6 cellular contexts compared by ENCODE assay signal in the genomic region with DNA sequence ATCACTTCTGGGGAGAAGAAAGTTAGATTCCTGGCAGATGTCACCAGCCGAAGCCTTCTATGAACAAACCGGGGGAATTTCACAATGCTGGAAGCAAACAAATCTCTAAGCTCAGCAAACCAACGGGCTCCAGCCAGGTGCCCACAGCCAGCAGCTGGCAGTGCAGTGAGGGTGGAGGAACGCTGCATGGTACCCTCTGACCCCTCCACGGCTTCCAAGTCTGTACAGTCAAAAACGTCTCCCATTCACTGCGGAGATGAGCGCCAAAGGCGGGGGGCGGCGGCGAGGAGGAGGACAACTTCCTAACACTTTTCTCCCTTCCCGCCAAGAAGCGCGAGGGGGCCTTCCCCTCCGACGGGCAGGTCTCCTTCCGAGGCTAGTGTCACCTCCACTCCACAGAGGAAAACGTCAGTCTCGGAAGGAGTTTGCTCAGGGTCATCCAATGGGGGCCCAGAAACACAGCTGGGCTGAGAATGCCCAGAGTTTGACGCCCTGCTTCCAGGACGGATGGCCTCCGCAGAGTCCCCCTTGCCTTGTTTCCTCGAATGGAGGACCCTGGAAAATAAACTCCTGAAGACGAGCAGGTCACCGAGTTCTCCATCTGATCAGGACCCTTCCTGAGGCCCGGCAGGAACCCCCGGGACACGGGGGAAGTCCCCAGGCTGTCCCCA. TPM values are rescaled to one million over a fixed set of nuclear protein-coding genes. Genes with fewer than 3 reads are reported as not detected.
DNase-seq lines count a peak whose midpoint lies in the region; ATAC-seq and TF ChIP-seq lines count a peak whose summit lies in the region.

No MANE protein-coding gene starts in this region.

- H3K27ac ChIP-seq in ovary, result peak overlapping the region in 1 of 2 donors; percentile 64

- no peak for TF ChIP-seq CTCF in CD14-positive monocyte (IDR thresholded peaks at IDR 0.05)
- no peak for TF ChIP-seq CTCF in choroid plexus epithelial cell (conservative IDR thresholded peaks at IDR 0.05; ENCODE audit: low read depth, low read length)
- TF ChIP-seq CTCF in ovary (IDR thresholded peaks at IDR 0.05), result no peak

- no peaks in the 10 kb centered on the region for H3K27me3 ChIP-seq in ovary

- no peak for ATAC-seq in HG02759 (IDR thresholded peaks at IDR 0.05; ENCODE audit: unreplicated experiment)

- TF ChIP-seq RAD21 in Ishikawa (IDR thresholded peaks at IDR 0.05; ENCODE audit: low read depth), result no peak

- H3K9me3 Mint-ChIP-seq in CD14-positive monocyte, result peaks cover 0 to 2% (median 0%) of the 10 kb centered on the region in 7 donors

- peak overlapping the region; percentile 72 for H3K4me3 ChIP-seq in choroid plexus epithelial cell (ENCODE audit: low read depth, low read length)
- H3K4me3 ChIP-seq in ovary, result peak overlapping the region; percentile 68

- H3K9me3 ChIP-seq in ovary, result no peaks in the 10 kb centered on the region

- peak overlapping the region; percentile 81 to 89 for H3K4me3 Mint-ChIP-seq in CD14-positive monocyte

- H3K36me3 Mint-ChIP-seq in CD14-positive monocyte, result peaks cover 4 to 8% of the 10 kb centered on the region in 2 donors

- H3K4me1 Mint-ChIP-seq in CD14-positive monocyte, result peaks cover 50% of the 10 kb centered on the region

- DNase-seq in CD14-positive monocyte (ENCODE audit: low spot score) (no peak), choroid plexus epithelial cell (ENCODE audit: low read depth) (peak; percentile 57), ovary (peak in 2 of 5 donors; percentile 46 to 50), medulla oblongata (ENCODE audit: extremely low spot score) (no peak)

- TF ChIP-seq POLR2A in ovary (IDR thresholded peaks at IDR 0.05), result no peak

- TF ChIP-seq EP300 in Ishikawa (IDR thresholded peaks at IDR 0.05; ENCODE audit: borderline replicate concordance) (no peak), ovary (IDR thresholded peaks at IDR 0.05) (no peak)

- H3K4me1 ChIP-seq in ovary (ENCODE audit: insufficient read depth), result peaks cover 26% of the 10 kb centered on the region

- intact Hi-C loops in CD14-positive monocyte (cut with micrococcal nuclease), result loop anchor here (5.0 to 10.0 kb wide), 4 partner anchors 39 to 246 kb away; a partner anchor contains a TSS
- intact Hi-C loops in ovary (cut with DNase I), result no loop called here

- 3 to 5% (median 4%) methylated on average over 28 to 29 of the region's 29 CpGs for WGBS in ovary, 3 donors

- peaks cover 0 to 1% (median 0%) of the 10 kb centered on the region in 3 donors for H3K27me3 Mint-ChIP-seq in CD14-positive monocyte (ENCODE audit: low read depth in 3 of 3)

- H3K27ac Mint-ChIP-seq in CD14-positive monocyte, result peak overlapping the region; percentile 72 to 91 (median 85)

- no peaks in the 10 kb centered on the region for H3K36me3 ChIP-seq in ovary

TF ChIP-seq in Ishikawa, 13 proteins besides CTCF, POLR2A, EP300 and RAD21:
- TF ChIP-seq, protein P1, sequence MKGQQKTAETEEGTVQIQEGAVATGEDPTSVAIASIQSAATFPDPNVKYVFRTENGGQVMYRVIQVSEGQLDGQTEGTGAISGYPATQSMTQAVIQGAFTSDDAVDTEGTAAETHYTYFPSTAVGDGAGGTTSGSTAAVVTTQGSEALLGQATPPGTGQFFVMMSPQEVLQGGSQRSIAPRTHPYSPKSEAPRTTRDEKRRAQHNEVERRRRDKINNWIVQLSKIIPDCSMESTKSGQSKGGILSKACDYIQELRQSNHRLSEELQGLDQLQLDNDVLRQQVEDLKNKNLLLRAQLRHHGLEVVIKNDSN (IDR thresholded peaks at IDR 0.05), result no peak
- TF ChIP-seq, protein P2, sequence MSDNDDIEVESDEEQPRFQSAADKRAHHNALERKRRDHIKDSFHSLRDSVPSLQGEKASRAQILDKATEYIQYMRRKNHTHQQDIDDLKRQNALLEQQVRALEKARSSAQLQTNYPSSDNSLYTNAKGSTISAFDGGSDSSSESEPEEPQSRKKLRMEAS (IDR thresholded peaks at IDR 0.05), result peak; percentile 67

RNA-seq across cellular contexts. Expression of a gene that starts 0.9 kb away (rescaled TPM):
- polyA plus RNA-seq in CD14-positive monocyte (1 to 10 TPM; 1.4 to 1.5 TPM), ovary (10 to 100 TPM in 1 of 2 donors, under 1 TPM in 1; 0.95 to 26.7 TPM)
- total RNA-seq in ovary, result 10 to 100 TPM; 25.8 to 44.5 (median 30.3) TPM

RNA-seq across cellular contexts. Expression of a gene that starts 10.8 kb away (rescaled TPM):
- not detected for polyA plus RNA-seq in CD14-positive monocyte
- total RNA-seq in ovary, result 1 to 10 TPM in 1 of 7 donors, under 1 TPM in 2, not detected in 4; 0.46 to 1.1 (median 0.78) TPM
- under 1 TPM in 1 of 2 donors, not detected in 1; 0.17 TPM for polyA plus RNA-seq in ovary

RNA-seq across cellular contexts. Expression of a gene that starts 17.9 kb away (rescaled TPM):
- polyA plus RNA-seq in CD14-positive monocyte (under 1 TPM; 0.66 to 0.78 TPM), ovary (100 to 1,000 TPM in 1 of 2 donors, 1 to 10 TPM in 1; 6.3 to 101 TPM)
- total RNA-seq in ovary, result 100 to 1,000 TPM in 1 of 7 donors, 10 to 100 TPM in 6; 25.0 to 118 (median 78.7) TPM

RNA-seq across cellular contexts. Expression of a gene that starts 19.0 kb away (rescaled TPM):
- under 1 TPM in 1 of 2 donors, not detected in 1; 0.29 TPM for polyA plus RNA-seq in CD14-positive monocyte
- total RNA-seq in ovary, result 1 to 10 TPM in 4 of 7 donors, under 1 TPM in 3; 0.50 to 4.0 (median 1.1) TPM
- polyA plus RNA-seq in ovary, result under 1 TPM; 0.42 to 0.75 TPM

RNA-seq across cellular contexts. Expression of a gene that starts 24.8 kb away (rescaled TPM):
- 10 to 100 TPM; 22.4 to 22.7 TPM for polyA plus RNA-seq in CD14-positive monocyte
- 10 to 100 TPM; 10.6 to 18.5 (median 14.0) TPM for total RNA-seq in ovary
- polyA plus RNA-seq in ovary, result 10 to 100 TPM in 1 of 2 donors, 1 to 10 TPM in 1; 6.1 to 16.8 TPM

Comparison
In these comparisons a context has a peak if more than half of its experiments do, and no peak if none do; other contexts are left out.
1. RNA of a gene that starts 17.9 kb away (polyA plus RNA-seq): 6.3 to 101 TPM in ovary; 0.66 to 0.78 TPM in CD14-positive monocyte; every median in the first group is over 4 times any median in the second.
2. intact Hi-C loops: an anchor here in CD14-positive monocyte (5.0 to 10.0 kb wide); none called in ovary.